In the genomic region with DNA sequence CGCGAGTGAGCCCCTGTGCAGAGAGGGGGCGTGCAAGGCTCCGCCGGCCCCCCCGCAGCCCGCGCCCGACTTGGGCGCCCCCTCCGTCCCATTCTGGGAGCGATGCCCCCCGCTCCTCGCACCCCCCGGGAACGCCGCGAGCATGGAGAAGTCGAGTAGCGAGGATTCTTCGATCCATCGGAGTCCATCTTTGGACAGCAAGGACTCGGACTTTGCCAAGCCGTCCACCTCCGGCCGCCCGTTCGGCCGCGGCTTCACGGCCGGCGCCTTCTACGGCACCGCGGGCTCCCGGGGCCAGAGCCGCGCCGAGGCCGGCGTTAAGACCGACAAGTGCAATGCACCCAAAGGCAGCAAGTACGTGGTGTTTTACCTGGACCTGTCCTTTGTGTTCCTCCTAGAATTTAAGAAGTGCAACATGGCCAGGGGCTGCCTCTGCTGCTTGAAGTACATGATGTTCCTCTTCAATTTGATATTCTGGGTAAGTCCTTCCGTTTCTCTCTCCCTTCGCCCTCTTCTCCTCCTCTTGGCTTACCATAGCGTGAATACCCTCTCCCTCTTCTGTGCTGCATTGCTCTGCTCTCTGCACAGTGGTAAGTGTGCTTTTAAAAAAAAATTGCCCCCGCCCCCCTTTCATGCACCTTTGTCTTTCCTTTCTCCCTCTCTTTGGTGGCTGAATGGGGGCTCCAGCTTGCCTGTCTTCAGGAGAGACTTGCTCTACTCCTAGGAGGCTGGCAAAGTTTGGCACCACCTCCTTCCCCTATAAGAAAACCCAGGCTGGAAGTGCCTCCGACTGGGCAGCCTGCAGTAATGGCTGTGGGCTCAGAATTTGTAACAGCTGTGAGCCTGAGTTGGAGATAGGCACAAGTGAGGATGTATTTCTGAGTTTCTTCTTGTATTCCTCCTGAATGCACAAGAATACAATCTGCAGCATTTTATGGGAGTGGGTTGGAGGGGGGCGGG, we compare ENCODE assay signal across 10 cellular contexts.
A peak's percentile ranks its signal among the peaks of the same experiment; 100 is the strongest.
DNase-seq lines count a peak whose midpoint lies in the region; ATAC-seq and TF ChIP-seq lines count a peak whose summit lies in the region.
"Had no signal": no experiment of that assay in that cellular context is flagged by ENCODE, and none has a peak within 500 bp of the region (broad histone marks: within the 10 kb centered on the region; RNA-seq: fewer than 3 reads in every experiment).

No MANE protein-coding gene starts in this region.

- H3K9me3 ChIP-seq in thoracic aorta: no peaks in the 10 kb centered on the region

- H3K27ac ChIP-seq in thoracic aorta: no peak overlapping the region

- peaks cover 22 to 54% of the 10 kb centered on the region in 2 donors for H3K4me1 ChIP-seq in thoracic aorta (ENCODE audit: control insufficient read depth in 1 of 2, low read depth in 2 of 2)

- no peaks in the 10 kb centered on the region for H3K36me3 ChIP-seq in thoracic aorta

- peaks cover 3% of the 10 kb centered on the region for H3K36me3 Mint-ChIP-seq in effector memory CD8-positive, alpha-beta T cell (ENCODE audit: insufficient read depth)
- H3K36me3 Mint-ChIP-seq: CD8-positive, alpha-beta memory T cell had no signal

- peaks cover 47 to 83% of the 10 kb centered on the region in 2 donors for H3K27me3 Mint-ChIP-seq in effector memory CD8-positive, alpha-beta T cell

- no peaks in the 10 kb centered on the region for H3K27me3 ChIP-seq in thoracic aorta (replicated peaks; ENCODE audit: insufficient read depth)

- DNase-seq in NCI-H2171 treated with DMSO at 0.1 percent for 48 hours (lab: John Stamatoyannopoulos, UW) (peak; percentile 41), NCI-H2171 (lab: John Stamatoyannopoulos, UW) (no peak), astrocyte of the hippocampus (ENCODE audit: low read depth, low spot score) (peak; percentile 45), left kidney (ENCODE audit: low read depth, low spot score) (peak; percentile 51), thoracic aorta (ENCODE audit: low spot score) (no peak)
- no peak for DNase-seq in effector memory CD8-positive, alpha-beta T cell
- DNase-seq in activated naive CD4-positive, alpha-beta T cell treated with anti-CD3 and anti-CD28 coated beads, Interleukin-2, amount 50 U/mL, for 16 hours: no peak
- DNase-seq: activated CD4-positive, alpha-beta T cell treated with anti-CD3 and anti-CD28 coated beads, Interleukin-2, amount 50 U/mL, for 48 hours had no signal

- H3K9me3 Mint-ChIP-seq in effector memory CD8-positive, alpha-beta T cell: no peaks in the 10 kb centered on the region
- H3K9me3 Mint-ChIP-seq: CD8-positive, alpha-beta memory T cell had no signal

- peaks cover 4 to 6% of the 10 kb centered on the region in 2 donors for H3K4me1 Mint-ChIP-seq in effector memory CD8-positive, alpha-beta T cell (ENCODE audit: low read depth in 2 of 2)

- peak overlapping the region; percentile 73 for H3K4me3 ChIP-seq in thoracic aorta

- no peak overlapping the region for H3K27ac Mint-ChIP-seq in effector memory CD8-positive, alpha-beta T cell
- H3K27ac Mint-ChIP-seq: CD8-positive, alpha-beta memory T cell had no signal

- ATAC-seq in thoracic aorta (ENCODE audit: insufficient number of reproducible peaks, low FRiP score, low read depth) (no peak), GM19467 (IDR thresholded peaks at IDR 0.05; ENCODE audit: unreplicated experiment) (no peak)
- no peak for ATAC-seq in effector memory CD8-positive, alpha-beta T cell (replicated peaks)

- peak overlapping the region in 1 of 2 donors; percentile 22 for H3K4me3 Mint-ChIP-seq in effector memory CD8-positive, alpha-beta T cell

- no peak for TF ChIP-seq CTCF in thoracic aorta (IDR thresholded peaks at IDR 0.05)

Comparison
In these comparisons a context has a peak if more than half of its experiments do, and no peak if none do; other contexts are left out.
1. DNase-seq: peak in NCI-H2171 treated with DMSO at 0.1 percent for 48 hours (single experiment), astrocyte of the hippocampus (single experiment) and left kidney (single experiment); none in NCI-H2171 (single experiment), thoracic aorta (single experiment), effector memory CD8-positive, alpha-beta T cell (0 of 3) and activated naive CD4-positive, alpha-beta T cell treated with anti-CD3 and anti-CD28 coated beads, Interleukin-2, amount 50 U/mL, for 16 hours (single experiment).